ENCODE assay signal across 1 cellular context in the genomic region with DNA sequence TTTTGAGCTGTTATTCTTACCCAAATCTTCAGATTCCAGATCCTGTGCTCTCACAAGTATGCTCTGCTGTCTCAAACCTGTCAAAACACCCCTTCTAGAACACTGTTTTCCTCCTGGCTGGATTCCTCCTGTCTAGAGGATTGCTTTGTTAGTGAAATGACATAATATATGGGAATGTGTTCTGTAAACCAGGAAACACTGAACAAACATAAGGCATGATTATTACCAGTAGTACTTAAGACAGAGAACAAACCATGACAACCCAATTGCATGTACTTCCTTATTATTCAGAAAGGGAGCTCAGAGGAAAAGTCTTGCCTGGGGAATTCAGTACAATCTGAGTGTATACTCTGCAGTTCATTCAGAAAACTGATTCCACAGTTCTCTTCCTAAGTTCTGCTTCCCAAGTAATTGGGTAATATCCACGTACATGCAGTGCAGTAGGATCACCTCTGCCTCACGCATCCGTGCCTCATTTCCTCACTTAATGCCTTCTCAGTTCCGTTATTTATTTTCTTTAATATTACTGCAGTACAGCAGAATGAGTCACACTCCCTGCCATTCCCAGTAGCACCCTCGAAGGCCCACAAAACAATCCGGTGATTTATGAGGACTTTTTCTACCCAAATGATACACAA.
A peak's percentile ranks its signal among the peaks of the same experiment; 100 is the strongest.
TF ChIP-seq lines count a peak whose summit lies in the region.

No MANE protein-coding gene starts in this region.

TF ChIP-seq in A549, 52 proteins besides CTCF, POLR2A, EP300 and RAD21 (continued from another document):
- 0 out of 2 replicates have a peak, but pooled peaks have one; percentile 47 for TF ChIP-seq FOSL2 (IDR thresholded peaks at IDR 0.05)
- TF ChIP-seq FOSL2 (CRISPR knock-in tag; IDR thresholded peaks at IDR 0.05), result peak; percentile 90
- TF ChIP-seq, protein P1, sequence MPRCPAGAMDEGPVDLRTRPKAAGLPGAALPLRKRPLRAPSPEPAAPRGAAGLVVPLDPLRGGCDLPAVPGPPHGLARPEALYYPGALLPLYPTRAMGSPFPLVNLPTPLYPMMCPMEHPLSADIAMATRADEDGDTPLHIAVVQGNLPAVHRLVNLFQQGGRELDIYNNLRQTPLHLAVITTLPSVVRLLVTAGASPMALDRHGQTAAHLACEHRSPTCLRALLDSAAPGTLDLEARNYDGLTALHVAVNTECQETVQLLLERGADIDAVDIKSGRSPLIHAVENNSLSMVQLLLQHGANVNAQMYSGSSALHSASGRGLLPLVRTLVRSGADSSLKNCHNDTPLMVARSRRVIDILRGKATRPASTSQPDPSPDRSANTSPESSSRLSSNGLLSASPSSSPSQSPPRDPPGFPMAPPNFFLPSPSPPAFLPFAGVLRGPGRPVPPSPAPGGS (IDR thresholded peaks at IDR 0.05), result peak; percentile 13; the same call in 1 of the 3 replicates
- TF ChIP-seq JUN (IDR thresholded peaks at IDR 0.05), result peak in 1 of 2 experiments; percentile 66; a peak in 2 of 5 replicates
- TF ChIP-seq, protein P2, sequence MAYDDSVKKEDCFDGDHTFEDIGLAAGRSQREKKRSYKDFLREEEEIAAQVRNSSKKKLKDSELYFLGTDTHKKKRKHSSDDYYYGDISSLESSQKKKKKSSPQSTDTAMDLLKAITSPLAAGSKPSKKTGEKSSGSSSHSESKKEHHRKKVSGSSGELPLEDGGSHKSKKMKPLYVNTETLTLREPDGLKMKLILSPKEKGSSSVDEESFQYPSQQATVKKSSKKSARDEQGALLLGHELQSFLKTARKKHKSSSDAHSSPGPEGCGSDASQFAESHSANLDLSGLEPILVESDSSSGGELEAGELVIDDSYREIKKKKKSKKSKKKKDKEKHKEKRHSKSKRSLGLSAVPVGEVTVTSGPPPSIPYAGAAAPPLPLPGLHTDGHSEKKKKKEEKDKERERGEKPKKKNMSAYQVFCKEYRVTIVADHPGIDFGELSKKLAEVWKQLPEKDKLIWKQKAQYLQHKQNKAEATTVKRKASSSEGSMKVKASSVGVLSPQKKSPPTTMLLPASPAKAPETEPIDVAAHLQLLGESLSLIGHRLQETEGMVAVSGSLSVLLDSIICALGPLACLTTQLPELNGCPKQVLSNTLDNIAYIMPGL (CRISPR knock-in tag; IDR thresholded peaks at IDR 0.05; ENCODE audit: borderline replicate concordance), result no peak
- no peak for TF ChIP-seq ZNF302 (CRISPR knock-in tag; IDR thresholded peaks at IDR 0.05)
- no peak for TF ChIP-seq ZFP36 (IDR thresholded peaks at IDR 0.05; ENCODE audit: borderline replicate concordance, partially characterized antibody)
- no peak for TF ChIP-seq RFX5 (IDR thresholded peaks at IDR 0.05)
- TF ChIP-seq HDAC2 (IDR thresholded peaks at IDR 0.05), result no peak
- no peak for TF ChIP-seq RARB (CRISPR knock-in tag; IDR thresholded peaks at IDR 0.05)
- TF ChIP-seq CHD2 (IDR thresholded peaks at IDR 0.05; ENCODE audit: low read length, partially characterized antibody), result no peak
- TF ChIP-seq NFE2L2 (conservative IDR thresholded peaks at IDR 0.05; ENCODE audit: low read length), result no peak
- peak; percentile 30 to 69 for TF ChIP-seq CEBPB (IDR thresholded peaks at IDR 0.05)
- no peak for TF ChIP-seq TFCP2L1 (CRISPR knock-in tag; IDR thresholded peaks at IDR 0.05)
- no peak for TF ChIP-seq PHF8 (IDR thresholded peaks at IDR 0.05; ENCODE audit: borderline replicate concordance, low read depth)
- no peak for TF ChIP-seq HOXB13 (CRISPR knock-in tag; IDR thresholded peaks at IDR 0.05; ENCODE audit: low read depth)
- no peak for TF ChIP-seq MAFK (IDR thresholded peaks at IDR 0.05; ENCODE audit: partially characterized antibody)
- TF ChIP-seq, protein P3, sequence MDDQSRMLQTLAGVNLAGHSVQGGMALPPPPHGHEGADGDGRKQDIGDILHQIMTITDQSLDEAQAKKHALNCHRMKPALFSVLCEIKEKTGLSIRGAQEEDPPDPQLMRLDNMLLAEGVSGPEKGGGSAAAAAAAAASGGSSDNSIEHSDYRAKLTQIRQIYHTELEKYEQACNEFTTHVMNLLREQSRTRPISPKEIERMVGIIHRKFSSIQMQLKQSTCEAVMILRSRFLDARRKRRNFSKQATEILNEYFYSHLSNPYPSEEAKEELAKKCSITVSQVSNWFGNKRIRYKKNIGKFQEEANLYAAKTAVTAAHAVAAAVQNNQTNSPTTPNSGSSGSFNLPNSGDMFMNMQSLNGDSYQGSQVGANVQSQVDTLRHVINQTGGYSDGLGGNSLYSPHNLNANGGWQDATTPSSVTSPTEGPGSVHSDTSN (IDR thresholded peaks at IDR 0.05), result no peak; the same call in 1 of the 2 replicates
- TF ChIP-seq, protein P4, sequence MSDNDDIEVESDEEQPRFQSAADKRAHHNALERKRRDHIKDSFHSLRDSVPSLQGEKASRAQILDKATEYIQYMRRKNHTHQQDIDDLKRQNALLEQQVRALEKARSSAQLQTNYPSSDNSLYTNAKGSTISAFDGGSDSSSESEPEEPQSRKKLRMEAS (IDR thresholded peaks at IDR 0.05), result peak; percentile 66; the same call in 1 of the 2 replicates
